ENCODE assay signal across 19 cellular contexts in genomic region chr11:2793781-2794418, GRCh38.
A peak's percentile ranks its signal among the peaks of the same experiment; 100 is the strongest.
DNase-seq lines count a peak whose midpoint lies in the region; ATAC-seq, FAIRE-seq and TF ChIP-seq lines count a peak whose summit lies in the region.
"Had no signal": no experiment of that assay in that cellular context is flagged by ENCODE, and none has a peak within 500 bp of the region (broad histone marks: within the 10 kb centered on the region; RNA-seq: fewer than 3 reads in every experiment).

No MANE protein-coding gene starts in this region.

- H3K56ac ChIP-seq in H1 (replicated peaks; ENCODE audit: insufficient read length, low read depth, low read length) = no peak overlapping the region

- POLR2A ChIA-PET in H1 (lab: Charles Lee; ENCODE audit: partially characterized antibody) = no interaction called here

- 89% methylated on average over 12 of the region's 13 CpGs; no CpG with 5 or more reads in 1 of the 2 experiments for WGBS in H1 (ENCODE audit: extremely low coverage in 1 of 2, insufficient coverage in 1 of 2, insufficient read length in 1 of 2, insufficient replicate concordance in 2 of 2, low coverage in 1 of 2, low lambda C conversion rate in 2 of 2, missing lambda C conversion rate in 1 of 2), 2 experiments

- no peak overlapping the region for H3K23ac ChIP-seq in H1 (ENCODE audit: insufficient read length)

- CTCF ChIA-PET in H1 (lab: Charles Lee; ENCODE audit: partially characterized antibody) = interaction anchor here (0.6 to 1.6 kb wide), 3 partner anchors 21 to 824 kb away, joined by 3 to 4 read pairs (median 3); no protein-coding TSS in a partner anchor

- no peak overlapping the region for H2BK20ac ChIP-seq in H1 (ENCODE audit: low read length)

- H3K18ac ChIP-seq in H1 (ENCODE audit: extremely low read depth, low read length) = no peak overlapping the region

- H3K27ac ChIP-seq in WERI-Rb-1 = no peak overlapping the region
- H3K27ac ChIP-seq in H1 (ENCODE audit: low read depth, low read length) = no peak overlapping the region
- H3K27ac ChIP-seq in tibial artery = no peak overlapping the region

- H2AFZ ChIP-seq in H1 (ENCODE audit: low read length) = no peak overlapping the region

- H3K9ac ChIP-seq in H1 (replicated peaks in 1 of 4; ENCODE audit: extremely low read depth in 1 of 4, low read depth in 3 of 4, low read length in 3 of 4) = no peak overlapping the region

- peaks cover 0 to 5% (median 3%) of the 10 kb centered on the region in 4 experiments; a peak in 4 of 7 replicates for H3K4me1 ChIP-seq in H1 (replicated peaks in 1 of 4; ENCODE audit: control insufficient read depth in 3 of 4, insufficient read depth in 4 of 4, low read length in 3 of 4)
- H3K4me1 ChIP-seq in mucosa of descending colon (ENCODE audit: low read depth) = no peaks in the 10 kb centered on the region
- H3K4me1 ChIP-seq in tibial artery = peaks cover 0 to 18% (median 11%) of the 10 kb centered on the region in 4 donors

- H3K4me3 ChIP-seq in WERI-Rb-1 (ENCODE audit: low read depth, low read length) (no peak overlapping the region), H1 (ENCODE audit: extremely low read depth in 1 of 4, insufficient read depth in 2 of 4, low read depth in 3 of 4, low read length in 4 of 4) (no peak overlapping the region), mucosa of descending colon (no peak overlapping the region), tibial artery (no peak overlapping the region)

- H4K5ac ChIP-seq in H1 (ENCODE audit: insufficient read length, low read depth, low read length) = no peak overlapping the region

- no peak overlapping the region for H4K8ac ChIP-seq in H1 (ENCODE audit: extremely low read depth, insufficient read depth, low read length)

- no peak overlapping the region for H2AK5ac ChIP-seq in H1 (ENCODE audit: low read depth, low read length)

- H4K91ac ChIP-seq in H1 (replicated peaks; ENCODE audit: insufficient read length, low read length) = no peak overlapping the region

- no peak overlapping the region for H3K14ac ChIP-seq in H1 (ENCODE audit: insufficient read length)

- no peak for TF ChIP-seq POLR2A in H1 (IDR thresholded peaks at IDR 0.05; ENCODE audit: control extremely low read depth in 1 of 2, low read depth in 2 of 2, low read length in 2 of 2)

- no peak for TF ChIP-seq RAD21 in H1 (IDR thresholded peaks at IDR 0.05 in 1 of 2, conservative IDR thresholded peaks at IDR 0.05 in 1 of 2; ENCODE audit: low read depth in 2 of 2, low read length in 2 of 2)

- H3K4ac ChIP-seq in H1 (replicated peaks; ENCODE audit: insufficient read length, low read depth, low read length) = no peak overlapping the region

- no peaks in the 10 kb centered on the region for H3K79me2 ChIP-seq in H1 (ENCODE audit: control insufficient read depth in 1 of 2, insufficient read depth in 2 of 2, low read length in 2 of 2)

- ATAC-seq in mucosa of descending colon (no peak), HG03039 (IDR thresholded peaks at IDR 0.05; ENCODE audit: unreplicated experiment) (no peak)
- ATAC-seq: T-cell had no signal

- H3K23me2 ChIP-seq in H1 (ENCODE audit: low read depth, low read length) = no peaks in the 10 kb centered on the region

- no peaks in the 10 kb centered on the region for H4K20me1 ChIP-seq in H1 (replicated peaks in 1 of 2; ENCODE audit: control insufficient read depth in 1 of 2, insufficient read depth in 2 of 2, low read length in 2 of 2)

- TF ChIP-seq EP300 in H1 (IDR thresholded peaks at IDR 0.05; ENCODE audit: borderline replicate concordance in 1 of 2, low read depth in 2 of 2, low read length in 2 of 2) = no peak

- H2BK12ac ChIP-seq in H1 (ENCODE audit: low read depth, low read length) = no peak overlapping the region

- DNase-seq in WERI-Rb-1 = peak; percentile 4
- peak in 1 of 2 experiments; percentile 37 for DNase-seq in H1 (ENCODE audit: low read depth in 1 of 2, low spot score in 2 of 2)
- peak in 2 of 3 donors; percentile 8 to 22 for DNase-seq in mucosa of descending colon
- DNase-seq in tibial artery = peak; percentile 15 to 61
- no peak for DNase-seq in GF-D8 (lab: John Stamatoyannopoulos, UW)
- DNase-seq in urothelium cell line (ENCODE audit: low spot score) = no peak
- DNase-seq: activated CD4-positive, alpha-beta T cell treated with anti-CD3 and anti-CD28 coated beads, Interleukin-2, amount 50 U/mL, for 48 hours; amniotic stem cell; Calu3; caudate nucleus; mammary epithelial cell; naive B cell; NCI-H187 treated with DMSO at 0.1 percent for 48 hours; NCI-H524; retina; SHP77; stimulated activated naive CD4-positive, alpha-beta T cell treated with Interleukin-2 at 50 U/mL for 16 hours; T-cell had no signal

- 0 out of 2 replicates have a peak overlapping the region, but pooled peaks have one; percentile 65 for H2BK15ac ChIP-seq in H1 (ENCODE audit: low read length)

- intact Hi-C loops in mucosa of descending colon (cut with DNase I, micrococcal nuclease) = no loop called here
- intact Hi-C loops in tibial artery (cut with DNase I; ENCODE audit: low total_unique reads) = no loop called here

- no peaks in the 10 kb centered on the region for H3K79me1 ChIP-seq in H1 (ENCODE audit: low read depth, low read length)

- no peak overlapping the region; the same call in 1 of the 2 replicates for H2BK5ac ChIP-seq in H1 (ENCODE audit: low read depth, low read length)

- FAIRE-seq in H1 (lab: Jason Lieb, UNC) (no peak), urothelium cell line (lab: Jason Lieb, UNC) (no peak)

- H3K4me2 ChIP-seq in H1 (ENCODE audit: insufficient read depth in 1 of 2, low read depth in 2 of 2, low read length in 2 of 2) = no peak overlapping the region

- no peaks in the 10 kb centered on the region for H3K36me3 ChIP-seq in WERI-Rb-1
- no peaks in the 10 kb centered on the region for H3K36me3 ChIP-seq in H1 (ENCODE audit: control insufficient read depth in 2 of 4, insufficient read depth in 4 of 4, low read length in 3 of 4)
- H3K36me3 ChIP-seq in mucosa of descending colon (ENCODE audit: low read depth) = no peaks in the 10 kb centered on the region
- H3K36me3 ChIP-seq in tibial artery = no peaks in the 10 kb centered on the region

- TF ChIP-seq CTCF in WERI-Rb-1 (IDR thresholded peaks at IDR 0.05; ENCODE audit: low read depth, low read length) (no peak), H1 (IDR thresholded peaks at IDR 0.05; ENCODE audit: control extremely low read depth in 1 of 3, insufficient read depth in 1 of 3, low read depth in 1 of 3, low read length in 3 of 3) (no peak), mucosa of descending colon (IDR thresholded peaks at IDR 0.05) (no peak), tibial artery (IDR thresholded peaks at IDR 0.05) (no peak)

- H2BK120ac ChIP-seq in H1 (replicated peaks; ENCODE audit: low read depth, low read length) = no peak overlapping the region

- H3K9me3 ChIP-seq in WERI-Rb-1 (ENCODE audit: severe bottlenecking) (no peaks in the 10 kb centered on the region), H1 (ENCODE audit: insufficient read depth in 2 of 2, low read depth in 1 of 2, low read length in 1 of 2) (no peaks in the 10 kb centered on the region), mucosa of descending colon (no peaks in the 10 kb centered on the region), tibial artery (no peaks in the 10 kb centered on the region)

- no peaks in the 10 kb centered on the region for H3K27me3 ChIP-seq in WERI-Rb-1 (ENCODE audit: insufficient read depth, low read depth, severe bottlenecking)
- peaks cover 0 to 48% (median 30%) of the 10 kb centered on the region in 4 experiments; a peak in 5 of 7 replicates for H3K27me3 ChIP-seq in H1 (replicated peaks in 1 of 4; ENCODE audit: control insufficient read depth in 3 of 4, extremely low read depth in 1 of 4, insufficient read depth in 3 of 4, low read length in 3 of 4)
- peaks cover 0 to 12% of the 10 kb centered on the region in 2 donors for H3K27me3 ChIP-seq in tibial artery

TF ChIP-seq in H1, 55 proteins besides CTCF, POLR2A, EP300 and RAD21:
- TF ChIP-seq SRF (IDR thresholded peaks at IDR 0.05; ENCODE audit: low read depth, low read length) (no peak), TAF7 (optimal IDR thresholded peaks at IDR 0.05; ENCODE audit: borderline replicate concordance, low read depth, low read length) (no peak), EZH2 (IDR thresholded peaks at IDR 0.05; ENCODE audit: low read depth, low read length, severe bottlenecking) (no peak), SP2 (IDR thresholded peaks at IDR 0.05; ENCODE audit: low read length) (no peak), SP4 (IDR thresholded peaks at IDR 0.05; ENCODE audit: low read length) (no peak), GTF2F1 (IDR thresholded peaks at IDR 0.05; ENCODE audit: borderline replicate concordance, low read depth, low read length) (no peak), PHF8 (conservative IDR thresholded peaks at IDR 0.05; ENCODE audit: low read depth, low read length) (no peak), BACH1 (IDR thresholded peaks at IDR 0.05; ENCODE audit: low read length) (no peak), SAP30 (IDR thresholded peaks at IDR 0.05; ENCODE audit: insufficient read depth, insufficient replicate concordance, low read length) (no peak), CREB1 (IDR thresholded peaks at IDR 0.05) (no peak), RXRA (IDR thresholded peaks at IDR 0.05; ENCODE audit: insufficient read depth, low read depth, low read length) (no peak), CTBP2 (IDR thresholded peaks at IDR 0.05; ENCODE audit: borderline replicate concordance, insufficient read depth, insufficient read length, low read length) (no peak), RFX5 (IDR thresholded peaks at IDR 0.05; ENCODE audit: borderline replicate concordance, low read depth, low read length) (no peak), TAF1 (IDR thresholded peaks at IDR 0.05; ENCODE audit: low read depth, low read length) (no peak), NANOG (IDR thresholded peaks at IDR 0.05; ENCODE audit: insufficient read depth, low read depth, low read length, poor library complexity, severe bottlenecking) (no peak), CBX5 (IDR thresholded peaks at IDR 0.05; ENCODE audit: low read depth, low read length) (no peak), SIN3A (conservative IDR thresholded peaks at IDR 0.05 in 1 of 2, IDR thresholded peaks at IDR 0.05 in 1 of 2; ENCODE audit: low read depth in 1 of 2, low read length in 2 of 2) (no peak), CHD2 (IDR thresholded peaks at IDR 0.05; ENCODE audit: low read length) (no peak)

Comparison
In these comparisons a context has a peak if more than half of its experiments do, and no peak if none do; other contexts are left out.
1. DNase-seq: peak in WERI-Rb-1 (single experiment), mucosa of descending colon (2 of 3) and tibial artery (2 of 2); none in GF-D8 (single experiment) and urothelium cell line (single experiment).